In genomic region chr4:88185916-88186315, GRCh38 we compare ENCODE assay signal across 16 cellular contexts.
"Had no signal": no experiment of that assay in that cellular context is flagged by ENCODE, and none has a peak within 500 bp of the region (broad histone marks: within the 10 kb centered on the region; RNA-seq: fewer than 3 reads in every experiment).

No MANE protein-coding gene starts in this region.

- H3K27ac Mint-ChIP-seq: naive thymus-derived CD4-positive, alpha-beta T cell; nephron progenitor cell; stimulated activated effector memory CD8-positive, alpha-beta T cell treated with anti-CD3 and anti-CD28 coated beads, Interleukin-12 subunit alpha, Interleukin-12 subunit beta, amount 100 ng/mL, for 72 hours; type B pancreatic cell had no signal

- DNase-seq: cortex of kidney; dorsolateral prefrontal cortex; effector CD8-positive, alpha-beta T cell; foreskin keratinocyte; head of caudate nucleus; naive thymus-derived CD4-positive, alpha-beta T cell; nephron progenitor cell; psoas muscle; retina; right lobe of liver; stimulated activated CD4-positive, alpha-beta T cell treated with anti-CD3 and anti-CD28 coated beads, Interleukin-4, amount 100 ng/mL, for 1 hour; stimulated activated CD8-positive, alpha-beta memory T cell treated with anti-CD3 and anti-CD28 coated beads, Interleukin-4, amount 100 ng/mL, for 48 hours; stimulated activated naive CD8-positive, alpha-beta T cell treated with anti-CD3 and anti-CD28 coated beads, Interleukin-15, Interleukin-2, amounts not matched to agents 100 U/mL and 50 U/mL, for 24 hours; thyroid gland had no signal

- H3K9me3 Mint-ChIP-seq: stimulated activated effector memory CD8-positive, alpha-beta T cell treated with anti-CD3 and anti-CD28 coated beads, Interleukin-12 subunit alpha, Interleukin-12 subunit beta, amount 100 ng/mL, for 72 hours had no signal

- H3K27me3 Mint-ChIP-seq: type B pancreatic cell had no signal

- H3K4me3 Mint-ChIP-seq: naive thymus-derived CD4-positive, alpha-beta T cell; nephron progenitor cell; stimulated activated effector memory CD8-positive, alpha-beta T cell treated with anti-CD3 and anti-CD28 coated beads, Interleukin-12 subunit alpha, Interleukin-12 subunit beta, amount 100 ng/mL, for 72 hours; type B pancreatic cell had no signal

- H3K36me3 Mint-ChIP-seq: stimulated activated effector memory CD8-positive, alpha-beta T cell treated with anti-CD3 and anti-CD28 coated beads, Interleukin-12 subunit alpha, Interleukin-12 subunit beta, amount 100 ng/mL, for 72 hours had no signal
